ENCODE assay signal across 1 cellular context in genomic region chr10:49741108-49741995, GRCh38.
TF ChIP-seq lines count a peak whose summit lies in the region.

No MANE protein-coding gene starts in this region.

TF ChIP-seq in H1, 55 proteins besides CTCF, POLR2A, EP300 and RAD21:
- TF ChIP-seq ATF2 (IDR thresholded peaks at IDR 0.05; ENCODE audit: low read length) (no peak), SIN3A (conservative IDR thresholded peaks at IDR 0.05 in 1 of 2, IDR thresholded peaks at IDR 0.05 in 1 of 2; ENCODE audit: low read depth in 1 of 2, low read length in 2 of 2) (no peak), SP1 (IDR thresholded peaks at IDR 0.05; ENCODE audit: low read depth, low read length) (no peak), SIRT6 (IDR thresholded peaks at IDR 0.05; ENCODE audit: low read length) (no peak), ZNF274 (IDR thresholded peaks at IDR 0.05; ENCODE audit: borderline replicate concordance, extremely low read depth, low read length) (no peak), CBX5 (IDR thresholded peaks at IDR 0.05; ENCODE audit: low read depth, low read length) (no peak), JUND (IDR thresholded peaks at IDR 0.05; ENCODE audit: low read length) (no peak), TAF1 (IDR thresholded peaks at IDR 0.05; ENCODE audit: low read depth, low read length) (no peak), CHD7 (IDR thresholded peaks at IDR 0.05; ENCODE audit: insufficient replicate concordance, low read length) (no peak), POLR2AphosphoS5 (IDR thresholded peaks at IDR 0.05; ENCODE audit: low read depth, low read length) (no peak), NRF1 (IDR thresholded peaks at IDR 0.05; ENCODE audit: low read depth, low read length) (no peak), TCF12 (IDR thresholded peaks at IDR 0.05; ENCODE audit: low read depth, low read length) (no peak), CHD2 (IDR thresholded peaks at IDR 0.05; ENCODE audit: low read length) (no peak), HDAC6 (IDR thresholded peaks at IDR 0.05; ENCODE audit: low read depth, low read length) (no peak), BRCA1 (IDR thresholded peaks at IDR 0.05; ENCODE audit: low read depth, low read length) (no peak), GABPA (IDR thresholded peaks at IDR 0.05; ENCODE audit: borderline replicate concordance, insufficient read depth, low read length) (no peak), USF2 (IDR thresholded peaks at IDR 0.05; ENCODE audit: low read length) (no peak)
